In genomic region chr20:5148581-5148980, GRCh38 we compare ENCODE assay signal across 27 cellular contexts. TPM values are rescaled to one million over a fixed set of nuclear protein-coding genes. Genes with fewer than 3 reads are reported as not detected.
A peak's percentile ranks its signal among the peaks of the same experiment; 100 is the strongest.
DNase-seq lines count a peak whose midpoint lies in the region; ATAC-seq and TF ChIP-seq lines count a peak whose summit lies in the region.
"Had no signal": no experiment of that assay in that cellular context is flagged by ENCODE, and none has a peak within 500 bp of the region (broad histone marks: within the 10 kb centered on the region; RNA-seq: fewer than 3 reads in every experiment).

No MANE protein-coding gene starts in this region.

- H3K36me3 Mint-ChIP-seq in progenitor cell of endocrine pancreas (ENCODE audit: insufficient read depth), result no peaks in the 10 kb centered on the region

- TF ChIP-seq CTCF in progenitor cell of endocrine pancreas (IDR thresholded peaks at IDR 0.05; ENCODE audit: unreplicated experiment), result no peak

- 0 out of 2 replicates have a peak overlapping the region, but pooled peaks have one; percentile 3 for H3K4me2 ChIP-seq in BLaER1
- H3K4me2 ChIP-seq: KMS-11 had no signal

- H3K27me3 ChIP-seq in BLaER1 (no peaks in the 10 kb centered on the region), layer of hippocampus (ENCODE audit: control insufficient read depth, insufficient read depth, low read length) (no peaks in the 10 kb centered on the region)
- H3K27me3 ChIP-seq: body of pancreas, testis, uterus had no signal

- H3K27ac ChIP-seq in BLaER1 (no peak overlapping the region), caudate nucleus (ENCODE audit: low read depth, low read length) (peak overlapping the region; percentile 20), layer of hippocampus (ENCODE audit: low read depth, low read length) (peak overlapping the region; percentile 69)
- H3K27ac ChIP-seq: body of pancreas, HL-60, KMS-11, RWPE1 had no signal

- H3K27me3 Mint-ChIP-seq in progenitor cell of endocrine pancreas, result no peaks in the 10 kb centered on the region
- H3K27me3 Mint-ChIP-seq: activated CD4-positive, alpha-beta T cell treated with anti-CD3 and anti-CD28 coated beads, Interleukin-2, amount 10 ng/mL, durations not matched to agents 24 days and 14 days; naive thymus-derived CD8-positive, alpha-beta T cell; T-cell had no signal

- H3K9me3 Mint-ChIP-seq in progenitor cell of endocrine pancreas (ENCODE audit: low read depth), result no peaks in the 10 kb centered on the region
- H3K9me3 Mint-ChIP-seq: activated CD4-positive, alpha-beta T cell treated with anti-CD3 and anti-CD28 coated beads, Interleukin-2, amount 10 ng/mL, durations not matched to agents 24 days and 14 days; CD8-positive, alpha-beta T cell; naive thymus-derived CD8-positive, alpha-beta T cell; T-cell had no signal

- no peaks in the 10 kb centered on the region for H3K9me3 ChIP-seq in BLaER1
- H3K9me3 ChIP-seq: body of pancreas, testis, uterus had no signal

- peak overlapping the region; percentile 61 for H3K27ac Mint-ChIP-seq in progenitor cell of endocrine pancreas
- H3K27ac Mint-ChIP-seq: CD8-positive, alpha-beta T cell; T-cell had no signal

- H3K9ac ChIP-seq in BLaER1, result no peak overlapping the region
- H3K9ac ChIP-seq: KMS-11 had no signal

- peaks cover 41% of the 10 kb centered on the region for H3K4me1 ChIP-seq in BLaER1

- no peak overlapping the region for H3K4me3 Mint-ChIP-seq in progenitor cell of endocrine pancreas (ENCODE audit: low read depth)
- H3K4me3 Mint-ChIP-seq: activated CD4-positive, alpha-beta T cell treated with anti-CD3 and anti-CD28 coated beads, Interleukin-2, amount 10 ng/mL, durations not matched to agents 24 days and 14 days; CD8-positive, alpha-beta T cell; T-cell had no signal

- peaks cover 17% of the 10 kb centered on the region; the same call in 1 of the 2 replicates for H3K36me3 ChIP-seq in BLaER1
- H3K36me3 ChIP-seq: uterus had no signal

- H4K20me1 ChIP-seq in BLaER1, result peaks cover 87% of the 10 kb centered on the region

- H3K4me1 Mint-ChIP-seq in progenitor cell of endocrine pancreas (ENCODE audit: low read depth), result peaks cover 12% of the 10 kb centered on the region

- DNase-seq in caudate nucleus (lab: John Stamatoyannopoulos, UW), result no peak
- DNase-seq in progenitor cell of endocrine pancreas (ENCODE audit: low spot score, unreplicated experiment), result no peak
- no peak for DNase-seq in NCI-H69 (lab: John Stamatoyannopoulos, UW)
- no peak for DNase-seq in activated CD8-positive, alpha-beta memory T cell treated with anti-CD3 and anti-CD28 coated beads, Interleukin-2, amount 50 U/mL, for 4 hours
- DNase-seq: activated CD4-positive, alpha-beta T cell treated with anti-CD3 and anti-CD28 coated beads, Interleukin-2, amount 10 ng/mL, durations not matched to agents 24 days and 14 days; activated T-cell treated with anti-CD3 and anti-CD28 coated beads, Interleukin-2, amount 50 U/mL, for 48 hours; AML-193; body of pancreas; CD8-positive, alpha-beta T cell; effector CD8-positive, alpha-beta T cell; GOT3; naive thymus-derived CD8-positive, alpha-beta T cell; NCI-H1930; NCI-H510A treated with DMSO at 0.1 percent for 48 hours; OCI-M1; small intestine; stimulated activated naive CD4-positive, alpha-beta T cell treated with Interleukin-2 at 50 U/mL for 16 hours; T-cell; testis; uterus had no signal

- H3K4me3 ChIP-seq in BLaER1, result no peak overlapping the region
- H3K4me3 ChIP-seq: body of pancreas, testis, uterus had no signal

- ATAC-seq in HG03039 (IDR thresholded peaks at IDR 0.05; ENCODE audit: unreplicated experiment), result no peak
- ATAC-seq in HG03280 (IDR thresholded peaks at IDR 0.05; ENCODE audit: unreplicated experiment), result no peak
- ATAC-seq: body of pancreas; CD8-positive, alpha-beta T cell; naive thymus-derived CD8-positive, alpha-beta T cell; T-cell had no signal

RNA-seq across cellular contexts. Expression of gene CDS2, which starts 21.8 kb away (rescaled TPM):
- 52.3 and 57.5 TPM in 2 replicates for total RNA-seq in progenitor cell of endocrine pancreas

RNA-seq across cellular contexts. Expression of gene PCNA, which starts 28.8 kb away (rescaled TPM):
- 123 and 126 TPM in 2 replicates for total RNA-seq in progenitor cell of endocrine pancreas

RNA-seq across cellular contexts. Expression of gene TMEM230, which starts 35.7 kb away (rescaled TPM):
- 80.7 and 82.8 TPM in 2 replicates for total RNA-seq in progenitor cell of endocrine pancreas
